Comparison of ENCODE assay signal across 24 cellular contexts in the genomic region with DNA sequence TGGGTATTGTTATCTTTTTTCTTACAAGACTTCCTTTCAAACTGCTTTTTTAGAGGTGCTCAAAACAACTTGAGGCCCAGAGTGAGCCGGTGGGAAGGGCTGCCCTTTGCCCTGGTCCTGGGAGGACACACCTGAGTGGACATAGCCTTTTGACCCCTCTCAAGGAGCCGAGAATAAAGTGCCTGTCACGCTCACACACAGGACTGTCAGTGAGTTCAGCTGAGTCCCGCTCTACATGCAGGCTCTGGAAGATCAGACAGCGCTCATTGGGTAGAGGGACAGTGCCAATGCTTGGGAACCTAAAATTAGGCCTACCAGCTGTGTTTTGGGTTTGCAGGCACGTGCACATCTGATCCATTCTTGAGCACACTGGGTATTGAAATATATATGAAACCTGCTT.
"Had no signal": no experiment of that assay in that cellular context is flagged by ENCODE, and none has a peak within 500 bp of the region (broad histone marks: within the 10 kb centered on the region; RNA-seq: fewer than 3 reads in every experiment).

No MANE protein-coding gene starts in this region.

- H3K27ac Mint-ChIP-seq: activated CD4-positive, alpha-beta memory T cell treated with anti-CD3 and anti-CD28 coated beads for 36 hours; activated CD4-positive, alpha-beta T cell treated with anti-CD3 and anti-CD28 coated beads, Interleukin-2, amount 10 ng/mL, durations not matched to agents 7 days and 5 days; activated naive CD8-positive, alpha-beta T cell treated with anti-CD3 and anti-CD28 coated beads, Interleukin-2, amount 50 U/mL, for 24 hours; T-helper 1 cell treated with Interleukin-12 subunit alpha and Interleukin-12 subunit beta and Interleukin-4 antibody, amounts not matched to agents 30 μg/mL and 1 μg/mL, for 36 hours; WTC11 had no signal

- H3K9me3 ChIP-seq: ascending aorta, body of pancreas had no signal

- H3K4me1 ChIP-seq: ascending aorta, body of pancreas had no signal

- H3K36me3 ChIP-seq: ascending aorta had no signal

- H3K27me3 ChIP-seq: ascending aorta, body of pancreas had no signal

- DNase-seq: activated CD4-positive, alpha-beta memory T cell treated with anti-CD3 and anti-CD28 coated beads for 36 hours; activated CD4-positive, alpha-beta T cell treated with anti-CD3 and anti-CD28 coated beads, Interleukin-2, amount 10 ng/mL, durations not matched to agents 7 days and 5 days; activated CD4-positive, CD25-positive, alpha-beta regulatory T cell treated with anti-CD3 and anti-CD28 coated beads, Interleukin-2, amount 50 U/mL, for 72 hours; activated CD8-positive, alpha-beta memory T cell treated with anti-CD3 and anti-CD28 coated beads for 24 hours; activated effector memory CD4-positive, alpha-beta T cell treated with anti-CD3 and anti-CD28 coated beads, Interleukin-2, amount 50 U/mL, for 16 hours; activated naive CD4-positive, alpha-beta T cell treated with Interleukin-2 at 50 U/mL for 16 hours; activated naive CD8-positive, alpha-beta T cell treated with anti-CD3 and anti-CD28 coated beads, Interleukin-2, amount 50 U/mL, for 24 hours; activated T-cell treated with anti-CD3 and anti-CD28 coated beads, Interleukin-2, amount 50 U/mL, for 4 hours; amniotic stem cell; body of pancreas; KG1; NCI-H1092 treated with DMSO at 0.1 percent for 48 hours; NCI-H1417 treated with DMSO at 0.1 percent for 48 hours; NCI-H187; NCI-H2081; NCI-H524; PC-3; SHP77 treated with DMSO at 0.1 percent for 48 hours; T-helper 9 cell had no signal

- H3K27ac ChIP-seq: ascending aorta, body of pancreas had no signal

- H3K4me3 ChIP-seq: ascending aorta, body of pancreas had no signal

- H3K4me3 Mint-ChIP-seq: activated CD4-positive, alpha-beta memory T cell treated with anti-CD3 and anti-CD28 coated beads for 36 hours; activated CD4-positive, alpha-beta T cell treated with anti-CD3 and anti-CD28 coated beads, Interleukin-2, amount 10 ng/mL, durations not matched to agents 7 days and 5 days; activated naive CD8-positive, alpha-beta T cell treated with anti-CD3 and anti-CD28 coated beads, Interleukin-2, amount 50 U/mL, for 24 hours; activated T-cell treated with anti-CD3 and anti-CD28 coated beads, Interleukin-2, amount 50 U/mL, for 4 hours; IgD-negative memory B cell; T-helper 1 cell treated with Interleukin-12 subunit alpha and Interleukin-12 subunit beta and Interleukin-4 antibody, amounts not matched to agents 30 μg/mL and 1 μg/mL, for 36 hours; WTC11 had no signal

- H3K36me3 Mint-ChIP-seq: activated CD4-positive, alpha-beta memory T cell treated with anti-CD3 and anti-CD28 coated beads for 36 hours; activated naive CD4-positive, alpha-beta T cell treated with anti-CD3 and anti-CD28 coated beads, Interleukin-2, amount 50 U/mL, for 72 hours; WTC11 had no signal

- H3K9me3 Mint-ChIP-seq: activated CD4-positive, alpha-beta memory T cell treated with anti-CD3 and anti-CD28 coated beads for 36 hours; activated CD4-positive, alpha-beta T cell treated with anti-CD3 and anti-CD28 coated beads, Interleukin-2, amount 10 ng/mL, durations not matched to agents 7 days and 5 days; activated naive CD8-positive, alpha-beta T cell treated with anti-CD3 and anti-CD28 coated beads, Interleukin-2, amount 50 U/mL, for 24 hours; activated T-cell treated with anti-CD3 and anti-CD28 coated beads, Interleukin-2, amount 50 U/mL, for 4 hours; IgD-negative memory B cell; T-helper 1 cell treated with Interleukin-12 subunit alpha and Interleukin-12 subunit beta and Interleukin-4 antibody, amounts not matched to agents 30 μg/mL and 1 μg/mL, for 36 hours had no signal

- ATAC-seq: activated naive CD4-positive, alpha-beta T cell treated with anti-CD3 and anti-CD28 coated beads, Interleukin-2, amount 50 U/mL, for 72 hours; activated naive CD8-positive, alpha-beta T cell treated with anti-CD3 and anti-CD28 coated beads, Interleukin-2, amount 50 U/mL, for 24 hours; activated T-cell treated with anti-CD3 and anti-CD28 coated beads, Interleukin-2, amount 50 U/mL, for 4 hours; body of pancreas; PC-3; WTC11 had no signal

- H3K27me3 Mint-ChIP-seq: activated CD4-positive, alpha-beta memory T cell treated with anti-CD3 and anti-CD28 coated beads for 36 hours; activated CD4-positive, alpha-beta T cell treated with anti-CD3 and anti-CD28 coated beads, Interleukin-2, amount 10 ng/mL, durations not matched to agents 7 days and 5 days; activated naive CD8-positive, alpha-beta T cell treated with anti-CD3 and anti-CD28 coated beads, Interleukin-2, amount 50 U/mL, for 24 hours; IgD-negative memory B cell had no signal
